ENCODE assay signal across 23 cellular contexts in the genomic region with DNA sequence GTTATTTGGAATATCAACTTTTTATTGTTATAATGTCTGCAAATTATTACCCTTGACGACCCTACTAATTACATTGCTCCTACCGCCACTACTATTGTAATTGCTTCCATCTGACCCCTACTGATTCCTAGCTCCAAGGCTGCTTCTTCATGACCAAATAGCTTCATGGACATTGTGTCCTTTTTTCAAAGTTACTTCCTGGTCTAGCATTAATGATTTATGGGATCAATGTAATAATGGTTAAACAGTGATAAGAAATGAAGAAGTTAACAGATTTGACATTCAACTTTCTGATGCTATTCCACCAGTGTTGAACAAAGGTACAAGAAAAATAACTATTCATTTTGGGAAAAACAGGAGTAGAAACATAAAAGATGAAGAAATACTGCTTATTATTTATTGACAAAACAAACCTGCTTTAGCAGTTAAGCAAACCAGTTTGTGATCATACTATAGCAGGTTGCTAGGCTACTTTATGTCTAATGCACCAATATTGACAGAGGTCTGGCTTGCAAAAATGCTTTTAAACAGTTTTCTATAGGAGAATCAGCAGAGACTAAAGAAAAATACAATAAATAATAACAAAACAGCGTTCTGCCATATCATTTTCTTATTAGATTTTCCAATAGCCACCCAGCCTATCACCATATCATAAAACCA.
"Had no signal": no experiment of that assay in that cellular context is flagged by ENCODE, and none has a peak within 500 bp of the region (broad histone marks: within the 10 kb centered on the region; RNA-seq: fewer than 3 reads in every experiment).

No MANE protein-coding gene starts in this region.

- H3K27ac ChIP-seq: breast epithelium, parathyroid adenoma, spleen, suprapubic skin, tibial artery had no signal

- H3K4me3 ChIP-seq: breast epithelium, spleen, suprapubic skin, tibial artery had no signal

- ATAC-seq: activated naive CD8-positive, alpha-beta T cell treated with anti-CD3 and anti-CD28 coated beads, Interleukin-2, amount 50 U/mL, for 24 hours; naive thymus-derived CD8-positive, alpha-beta T cell; right cardiac atrium; T-helper 17 cell had no signal

- DNase-seq: activated CD4-positive, alpha-beta memory T cell treated with anti-CD3 and anti-CD28 coated beads, Interleukin-2, amount 10 ng/mL, durations not matched to agents 7 days and 5 days; activated CD4-positive, alpha-beta T cell treated with anti-CD3 and anti-CD28 coated beads for 1 hour; activated CD4-positive, alpha-beta T cell treated with anti-CD3 and anti-CD28 coated beads, Interleukin-2, amount 10 ng/mL, durations not matched to agents 7 days and 5 days; activated CD8-positive, alpha-beta memory T cell treated with anti-CD3 and anti-CD28 coated beads, Interleukin-2, amount 50 U/mL, for 48 hours; activated gamma-delta T cell treated with Interleukin-2 at 50 U/mL for 16 hours; activated naive CD8-positive, alpha-beta T cell treated with anti-CD3 and anti-CD28 coated beads, Interleukin-2, amount 50 U/mL, for 24 hours; activated T-cell treated with anti-CD3 and anti-CD28 coated beads, Interleukin-2, amount 50 U/mL, for 24 hours; amygdala; central memory CD4-positive, alpha-beta T cell; glutamatergic neuron; hippocampal formation; kidney; naive thymus-derived CD8-positive, alpha-beta T cell; nucleus accumbens; right cardiac atrium; spleen; stimulated activated naive CD4-positive, alpha-beta T cell; T-helper 17 cell; T1000; tibial artery had no signal

- H3K9me3 ChIP-seq: breast epithelium, suprapubic skin, tibial artery had no signal

- H3K4me1 ChIP-seq: breast epithelium, parathyroid adenoma, spleen, suprapubic skin, tibial artery had no signal

- H3K36me3 ChIP-seq: breast epithelium, spleen, suprapubic skin, tibial artery had no signal

- H3K9ac ChIP-seq: parathyroid adenoma had no signal

- H3K27me3 ChIP-seq: breast epithelium, spleen, suprapubic skin, tibial artery had no signal
